27 cellular contexts compared by ENCODE assay signal in the genomic region with DNA sequence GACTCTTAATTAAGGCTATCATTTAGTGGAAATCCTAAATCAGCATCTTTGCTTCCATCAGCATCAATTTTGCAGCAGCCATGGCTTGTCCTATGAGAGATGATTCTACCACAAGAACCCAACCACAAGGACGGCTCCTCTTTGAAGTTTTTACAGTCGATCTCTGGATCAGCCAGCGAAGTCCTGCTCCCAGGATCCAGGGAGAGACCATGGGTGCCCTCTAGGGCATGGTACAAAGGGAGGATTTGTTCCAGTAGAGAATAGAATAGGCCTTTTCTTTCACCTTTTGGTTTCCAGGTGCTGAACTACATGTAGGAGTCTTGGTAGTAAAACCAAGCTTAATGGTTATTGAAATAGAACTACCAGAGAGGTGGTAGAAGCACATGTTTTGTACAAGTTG. TPM values are rescaled to one million over a fixed set of nuclear protein-coding genes. Genes with fewer than 3 reads are reported as not detected.
"Had no signal": no experiment of that assay in that cellular context is flagged by ENCODE, and none has a peak within 500 bp of the region (broad histone marks: within the 10 kb centered on the region; RNA-seq: fewer than 3 reads in every experiment).

No MANE protein-coding gene starts in this region.

- H3K4me1 ChIP-seq: colonic mucosa, gastroesophageal sphincter, lower lobe of right lung, spleen, upper lobe of left lung had no signal

- ATAC-seq: activated T-cell treated with anti-CD3 and anti-CD28 coated beads, Interleukin-2, amount 50 U/mL, for 72 hours; effector memory CD8-positive, alpha-beta T cell; gastroesophageal sphincter; lower lobe of right lung; naive thymus-derived CD4-positive, alpha-beta T cell; T-helper 17 cell had no signal

- H3K9me3 ChIP-seq: colonic mucosa, gastroesophageal sphincter, lower lobe of right lung, spleen, upper lobe of left lung had no signal

- DNase-seq: activated CD4-positive, alpha-beta memory T cell treated with anti-CD3 and anti-CD28 coated beads, Interleukin-2, amount 10 ng/mL, durations not matched to agents 7 days and 5 days; activated CD4-positive, alpha-beta T cell treated with anti-CD3 and anti-CD28 coated beads for 48 hours; activated CD4-positive, CD25-positive, alpha-beta regulatory T cell; activated effector memory CD4-positive, alpha-beta T cell treated with Interleukin-2 at 50 U/mL for 16 hours; activated naive CD4-positive, alpha-beta T cell treated with anti-CD3 and anti-CD28 coated beads for 36 hours; activated naive CD8-positive, alpha-beta T cell treated with anti-CD3 and anti-CD28 coated beads, Interleukin-2, amount 10 ng/mL, durations not matched to agents 7 days and 5 days; activated T-cell treated with anti-CD3 and anti-CD28 coated beads, Interleukin-2, amount 50 U/mL, for 72 hours; amniotic stem cell; colonic mucosa; dorsolateral prefrontal cortex; effector memory CD8-positive, alpha-beta T cell; head of caudate nucleus; hypothalamus; lower lobe of right lung; naive thymus-derived CD4-positive, alpha-beta T cell; retina; spleen; stimulated activated CD4-positive, alpha-beta T cell treated with anti-CD3 and anti-CD28 coated beads, Interleukin-4, amount 100 ng/mL, for 1 hour; stimulated activated naive CD4-positive, alpha-beta T cell treated with Interleukin-2 at 50 U/mL for 16 hours; T-helper 17 cell; upper lobe of left lung had no signal

- H3K4me3 ChIP-seq: colonic mucosa, dorsolateral prefrontal cortex, gastroesophageal sphincter, lower lobe of right lung, spleen, upper lobe of left lung had no signal

- H3K4me1 Mint-ChIP-seq: activated CD4-positive, alpha-beta memory T cell treated with anti-CD3 and anti-CD28 coated beads, Interleukin-2, amount 10 ng/mL, durations not matched to agents 7 days and 5 days; activated naive CD8-positive, alpha-beta T cell treated with anti-CD3 and anti-CD28 coated beads, Interleukin-2, amount 10 ng/mL, durations not matched to agents 7 days and 5 days; naive thymus-derived CD4-positive, alpha-beta T cell; neural crest cell had no signal

- H3K27ac ChIP-seq: colonic mucosa, dorsolateral prefrontal cortex, gastroesophageal sphincter, lower lobe of right lung, spleen, upper lobe of left lung had no signal

- H3K4me3 Mint-ChIP-seq: activated CD4-positive, alpha-beta memory T cell treated with anti-CD3 and anti-CD28 coated beads, Interleukin-2, amount 10 ng/mL, durations not matched to agents 7 days and 5 days; activated naive CD4-positive, alpha-beta T cell treated with anti-CD3 and anti-CD28 coated beads for 36 hours; activated naive CD8-positive, alpha-beta T cell treated with anti-CD3 and anti-CD28 coated beads, Interleukin-2, amount 10 ng/mL, durations not matched to agents 7 days and 5 days; activated T-cell treated with anti-CD3 and anti-CD28 coated beads, Interleukin-2, amount 50 U/mL, for 72 hours; effector memory CD8-positive, alpha-beta T cell; naive thymus-derived CD4-positive, alpha-beta T cell; neural crest cell; T-helper 17 cell had no signal

- H3K36me3 ChIP-seq: colonic mucosa, gastroesophageal sphincter, lower lobe of right lung, spleen, upper lobe of left lung had no signal

- H3K27me3 ChIP-seq: colonic mucosa, gastroesophageal sphincter, spleen, upper lobe of left lung had no signal

- H3K27ac Mint-ChIP-seq: activated CD4-positive, alpha-beta memory T cell treated with anti-CD3 and anti-CD28 coated beads, Interleukin-2, amount 10 ng/mL, durations not matched to agents 7 days and 5 days; activated naive CD4-positive, alpha-beta T cell treated with anti-CD3 and anti-CD28 coated beads for 36 hours; activated naive CD8-positive, alpha-beta T cell treated with anti-CD3 and anti-CD28 coated beads, Interleukin-2, amount 10 ng/mL, durations not matched to agents 7 days and 5 days; activated T-cell treated with anti-CD3 and anti-CD28 coated beads, Interleukin-2, amount 50 U/mL, for 72 hours; effector memory CD8-positive, alpha-beta T cell; naive thymus-derived CD4-positive, alpha-beta T cell; progenitor cell of endocrine pancreas; T-helper 17 cell had no signal

- FAIRE-seq: bronchial epithelial cell, keratinocyte had no signal

- H3K9me3 Mint-ChIP-seq: activated CD4-positive, alpha-beta memory T cell treated with anti-CD3 and anti-CD28 coated beads, Interleukin-2, amount 10 ng/mL, durations not matched to agents 7 days and 5 days; activated naive CD4-positive, alpha-beta T cell treated with anti-CD3 and anti-CD28 coated beads for 36 hours; activated naive CD8-positive, alpha-beta T cell treated with anti-CD3 and anti-CD28 coated beads, Interleukin-2, amount 10 ng/mL, durations not matched to agents 7 days and 5 days; activated T-cell treated with anti-CD3 and anti-CD28 coated beads, Interleukin-2, amount 50 U/mL, for 72 hours; naive thymus-derived CD4-positive, alpha-beta T cell had no signal

- H3K36me3 Mint-ChIP-seq: activated naive CD8-positive, alpha-beta T cell treated with anti-CD3 and anti-CD28 coated beads, Interleukin-2, amount 10 ng/mL, durations not matched to agents 7 days and 5 days; naive thymus-derived CD4-positive, alpha-beta T cell had no signal

- H3K27me3 Mint-ChIP-seq: activated CD4-positive, alpha-beta memory T cell treated with anti-CD3 and anti-CD28 coated beads, Interleukin-2, amount 10 ng/mL, durations not matched to agents 7 days and 5 days; activated naive CD8-positive, alpha-beta T cell treated with anti-CD3 and anti-CD28 coated beads, Interleukin-2, amount 10 ng/mL, durations not matched to agents 7 days and 5 days; effector memory CD8-positive, alpha-beta T cell; progenitor cell of endocrine pancreas had no signal

RNA-seq across cellular contexts. Expression of a gene that starts 52.7 kb away (rescaled TPM):
- total RNA-seq: activated CD4-positive, alpha-beta memory T cell treated with anti-CD3 and anti-CD28 coated beads, Interleukin-2, amount 10 ng/mL, durations not matched to agents 7 days and 5 days; activated naive CD4-positive, alpha-beta T cell treated with anti-CD3 and anti-CD28 coated beads for 36 hours; activated naive CD8-positive, alpha-beta T cell treated with anti-CD3 and anti-CD28 coated beads, Interleukin-2, amount 10 ng/mL, durations not matched to agents 7 days and 5 days; activated T-cell treated with anti-CD3 and anti-CD28 coated beads, Interleukin-2, amount 50 U/mL, for 72 hours; naive thymus-derived CD4-positive, alpha-beta T cell; subcutaneous adipose tissue; T-helper 17 cell had no signal
- polyA plus RNA-seq: keratinocyte; naive thymus-derived CD4-positive, alpha-beta T cell had no signal
